1 cellular context compared by ENCODE assay signal in genomic region chr5:1321576-1321975, GRCh38.
TF ChIP-seq lines count a peak whose summit lies in the region.

No MANE protein-coding gene starts in this region.

TF ChIP-seq in GM23338, 12 proteins besides CTCF, POLR2A, EP300 and RAD21 (continued from another document):
- no peak for TF ChIP-seq ZNF462 (CRISPR knock-in tag; IDR thresholded peaks at IDR 0.05)
